ENCODE assay signal across 8 cellular contexts in genomic region chr17:8222380-8222629, GRCh38. TPM values are rescaled to one million over a fixed set of nuclear protein-coding genes. Genes with fewer than 3 reads are reported as not detected.
DNase-seq lines count a peak whose midpoint lies in the region; ATAC-seq, FAIRE-seq and TF ChIP-seq lines count a peak whose summit lies in the region.

No MANE protein-coding gene starts in this region.

- H4K20me1 ChIP-seq in mammary epithelial cell (ENCODE audit: insufficient read depth, low read length), result no peaks in the 10 kb centered on the region

- H3K4me3 Mint-ChIP-seq in CD4-positive, alpha-beta T cell, result peak overlapping the region; percentile 98

- 0% methylated on average over 9 of the region's 9 CpGs for WGBS in mammary epithelial cell (ENCODE audit: low coverage, missing lambda C conversion rate)

- no TSS peak for BruUV-seq in mammary epithelial cell (replicated peaks; lab: Mats Ljungman, UMichigan)

- DNase-seq in CD4-positive, alpha-beta T cell, result no peak
- no peak for DNase-seq in Jurkat, Clone E6-1 (ENCODE audit: low read depth, low spot score)
- no peak for DNase-seq in mammary epithelial cell
- DNase-seq in SHP77 (lab: John Stamatoyannopoulos, UW), result no peak
- DNase-seq in GM12892 (ENCODE audit: insufficient read length), result no peak
- no peak for DNase-seq in NCI-H1048 (lab: John Stamatoyannopoulos, UW)

- no peak for TF ChIP-seq POLR2A in GM12892 (IDR thresholded peaks at IDR 0.05; ENCODE audit: low read depth, low read length)

- no peak for TF ChIP-seq CTCF in CD4-positive, alpha-beta T cell (IDR thresholded peaks at IDR 0.05)
- TF ChIP-seq CTCF in mammary epithelial cell (conservative IDR thresholded peaks at IDR 0.05 in 1 of 2, IDR thresholded peaks at IDR 0.05 in 1 of 2; ENCODE audit: extremely low read depth in 1 of 2, insufficient read depth in 1 of 2, low read depth in 1 of 2, low read length in 2 of 2), result no peak

- peak overlapping the region; percentile 89 for H3K4me3 ChIP-seq in Jurkat, Clone E6-1 (ENCODE audit: low read length)
- peak overlapping the region; percentile 53 to 74 (median 60) for H3K4me3 ChIP-seq in mammary epithelial cell (replicated peaks in 1 of 3; ENCODE audit: insufficient read depth in 1 of 3, low read depth in 2 of 3, low read length in 3 of 3)
- peak overlapping the region; percentile 61 to 95 for H3K4me3 ChIP-seq in muscle layer of duodenum (ENCODE audit: low read depth in 1 of 2, low read length in 2 of 2)

- no peaks in the 10 kb centered on the region for H3K27me3 ChIP-seq in CD4-positive, alpha-beta T cell (ENCODE audit: control insufficient read depth, insufficient read depth, low read length)
- no peaks in the 10 kb centered on the region for H3K27me3 ChIP-seq in mammary epithelial cell (ENCODE audit: insufficient read depth, low read length)
- H3K27me3 ChIP-seq in muscle layer of duodenum (ENCODE audit: low read depth, low read length), result no peaks in the 10 kb centered on the region

- peak; percentile 35 for ATAC-seq in CD4-positive, alpha-beta T cell (ENCODE audit: poor library complexity)
- peak; percentile 15 for ATAC-seq in GM21360 (IDR thresholded peaks at IDR 0.05; ENCODE audit: unreplicated experiment)

- H3K27ac Mint-ChIP-seq in CD4-positive, alpha-beta T cell, result peak overlapping the region; percentile 99

- H3K27me3 Mint-ChIP-seq in CD4-positive, alpha-beta T cell, result peaks cover 42% of the 10 kb centered on the region

- peak overlapping the region; percentile 80 for H3K4me2 ChIP-seq in mammary epithelial cell (ENCODE audit: insufficient read depth, low read depth, low read length)

- in situ Hi-C loops in mammary epithelial cell (cut with MboI; ENCODE audit: low sequenced_read_pairs in 2 of 2), result loop anchor here in 1 of 2 donors (5.0 kb wide), 1 partner anchor 35 kb away; no protein-coding TSS in a partner anchor

- peaks cover 69% of the 10 kb centered on the region for H3K4me1 Mint-ChIP-seq in CD4-positive, alpha-beta T cell (ENCODE audit: low read depth)

- peaks cover 2% of the 10 kb centered on the region for H3K9me3 Mint-ChIP-seq in CD4-positive, alpha-beta T cell

- no peak overlapping the region for H2AFZ ChIP-seq in mammary epithelial cell (ENCODE audit: low read depth, low read length)

- H3K36me3 Mint-ChIP-seq in CD4-positive, alpha-beta T cell (ENCODE audit: low read depth), result peaks cover 60% of the 10 kb centered on the region

- POLR2A ChIA-PET in CD4-positive, alpha-beta T cell (lab: Charles Lee), result interaction anchor here (0.8 to 19.8 kb wide), 30 partner anchors 13 to 913 kb away, joined by 3 to 630 read pairs (median 13); partner anchors contain the start of genes ALOXE3, AURKB, BORCS6 and CNTROB

- H3K79me2 ChIP-seq in mammary epithelial cell (ENCODE audit: insufficient read depth, low read length), result no peaks in the 10 kb centered on the region

- H3K27ac ChIP-seq in CD4-positive, alpha-beta T cell (ENCODE audit: low read depth, low read length), result peak overlapping the region; percentile 89
- H3K27ac ChIP-seq in mammary epithelial cell (ENCODE audit: insufficient read depth, low read depth, low read length) (peak overlapping the region; percentile 74), muscle layer of duodenum (ENCODE audit: low read length) (peak overlapping the region; percentile 100)

- H3K9ac ChIP-seq in mammary epithelial cell (ENCODE audit: insufficient read depth, low read length), result peak overlapping the region; percentile 65

- no peaks in the 10 kb centered on the region for H3K36me3 ChIP-seq in mammary epithelial cell (ENCODE audit: insufficient read depth, low read length)
- peaks cover 2 to 3% of the 10 kb centered on the region in 2 donors for H3K36me3 ChIP-seq in muscle layer of duodenum (ENCODE audit: control insufficient read depth in 1 of 2, insufficient read depth in 2 of 2, low read length in 2 of 2)

- FAIRE-seq in GM12892 (lab: Jason Lieb, UNC), result no peak

- peaks cover 25% of the 10 kb centered on the region for H3K4me1 ChIP-seq in mammary epithelial cell (ENCODE audit: insufficient read depth, low read length)
- H3K4me1 ChIP-seq in muscle layer of duodenum (ENCODE audit: control insufficient read depth in 1 of 2, insufficient read depth in 2 of 2, low read length in 2 of 2), result peaks cover 7 to 16% of the 10 kb centered on the region in 2 donors

- CTCF ChIA-PET in CD4-positive, alpha-beta T cell (lab: Charles Lee), result interaction anchor here (1.0 to 4.0 kb wide), 15 partner anchors 15 to 162 kb away, joined by 3 to 30 read pairs (median 5); partner anchors contain the start of genes BORCS6, KRABD2 and SLC25A35
- CTCF ChIA-PET in mammary epithelial cell (lab: Charles Lee; ENCODE audit: low non-redundant PET), result interaction anchor here (0.8 kb wide), 1 partner anchor 100 kb away, joined by 4 read pairs; no protein-coding TSS in a partner anchor

- H3K9me3 ChIP-seq in CD4-positive, alpha-beta T cell (ENCODE audit: control insufficient read depth, low read length), result no peaks in the 10 kb centered on the region
- no peaks in the 10 kb centered on the region for H3K9me3 ChIP-seq in mammary epithelial cell (replicated peaks; ENCODE audit: insufficient read depth, low read length)
- no peaks in the 10 kb centered on the region for H3K9me3 ChIP-seq in muscle layer of duodenum (ENCODE audit: control insufficient read depth in 1 of 2, low read length in 2 of 2)

- intact Hi-C loops in CD4-positive, alpha-beta T cell (cut with DNase I, micrococcal nuclease), result loop anchor here (1.0 to 5.0 kb wide), 8 partner anchors 12 to 160 kb away; partner anchors contain the start of genes AURKB (in 1 of the 2), RANGRF (in 1 of the 2) and RPL26 (in 1 of the 2)
- intact Hi-C loops in mammary epithelial cell (cut with micrococcal nuclease), result loop anchor here (1.0 to 5.0 kb wide), 7 partner anchors 27 to 150 kb away; partner anchors contain the start of genes PFAS and TMEM107

- dilution Hi-C loops in mammary epithelial cell (cut with HindIII; ENCODE audit: low sequenced_read_pairs), result no loop called here

RNA-seq across cellular contexts. Expression of gene AURKB, which starts 11.9 kb away (rescaled TPM):
- 1 to 10 TPM in 1 of 2 experiments, under 1 TPM in 1; 0.56 to 1.4 TPM for total RNA-seq in CD4-positive, alpha-beta T cell
- 216 TPM for polyA plus RNA-seq in Jurkat, Clone E6-1 (2012; ENCODE audit: insufficient read depth, insufficient read length)
- 10 to 100 TPM in 1 of 2 donors, 1 to 10 TPM in 1; 1.8 to 59.3 TPM for total RNA-seq in mammary epithelial cell
- polyA plus RNA-seq in mammary epithelial cell, result 62.1 TPM
- polyA minus RNA-seq in mammary epithelial cell, result 99.5 TPM
- polyA plus RNA-seq in GM12892 (2012; ENCODE audit: missing spikeins), result 62.4 TPM

RNA-seq across cellular contexts. Expression of gene CTC1, which starts 25.6 kb away (rescaled TPM):
- total RNA-seq in CD4-positive, alpha-beta T cell, result 100 to 1,000 TPM; 259 to 269 TPM
- polyA plus RNA-seq in Jurkat, Clone E6-1 (2012; ENCODE audit: insufficient read depth, insufficient read length), result 31.8 TPM
- 10 to 100 TPM in 1 of 2 donors, 1 to 10 TPM in 1; 6.8 to 24.6 TPM for total RNA-seq in mammary epithelial cell
- polyA plus RNA-seq in mammary epithelial cell, result 11.0 TPM
- 42.8 TPM for polyA minus RNA-seq in mammary epithelial cell
- polyA plus RNA-seq in GM12892 (2012; ENCODE audit: missing spikeins), result 27.3 TPM

RNA-seq across cellular contexts. Expression of gene PFAS, which starts 26.8 kb away (rescaled TPM):
- total RNA-seq in CD4-positive, alpha-beta T cell, result 10 to 100 TPM; 22.3 to 23.0 TPM
- polyA plus RNA-seq in Jurkat, Clone E6-1 (2012; ENCODE audit: insufficient read depth, insufficient read length), result 44.7 TPM
- total RNA-seq in mammary epithelial cell, result 10 to 100 TPM in 1 of 2 donors, 1 to 10 TPM in 1; 8.5 to 31.2 TPM
- 12.3 TPM for polyA plus RNA-seq in mammary epithelial cell
- 76.1 TPM for polyA minus RNA-seq in mammary epithelial cell
- polyA plus RNA-seq in GM12892 (2012; ENCODE audit: missing spikeins), result 33.9 TPM

RNA-seq across cellular contexts. Expression of gene BORCS6, which starts 32.3 kb away (rescaled TPM):
- 1 to 10 TPM; 6.1 to 6.4 TPM for total RNA-seq in CD4-positive, alpha-beta T cell
- 7.1 TPM for polyA plus RNA-seq in Jurkat, Clone E6-1 (2012; ENCODE audit: insufficient read depth, insufficient read length)
- total RNA-seq in mammary epithelial cell, result 1 to 10 TPM; 4.9 to 8.8 TPM
- polyA plus RNA-seq in mammary epithelial cell, result 6.5 TPM
- polyA minus RNA-seq in mammary epithelial cell, result 3.9 TPM
- 2.0 TPM for polyA plus RNA-seq in GM12892 (2012; ENCODE audit: missing spikeins)

RNA-seq across cellular contexts. Expression of gene TMEM107, which starts 46.1 kb away (rescaled TPM):
- 10 to 100 TPM; 12.2 to 12.9 TPM for total RNA-seq in CD4-positive, alpha-beta T cell
- 16.5 TPM for polyA plus RNA-seq in Jurkat, Clone E6-1 (2012; ENCODE audit: insufficient read depth, insufficient read length)
- 10 to 100 TPM; 23.8 to 24.0 TPM for total RNA-seq in mammary epithelial cell
- 32.2 TPM for polyA plus RNA-seq in mammary epithelial cell
- polyA minus RNA-seq in mammary epithelial cell, result 50.2 TPM
- polyA plus RNA-seq in GM12892 (2012; ENCODE audit: missing spikeins), result 22.7 TPM

Comparison
In these comparisons a context has a peak if more than half of its experiments do, and no peak if none do; other contexts are left out.
1. RNA of gene CTC1, which starts 25.6 kb away (total RNA-seq): 259 to 269 TPM in CD4-positive, alpha-beta T cell; 6.8 to 24.6 TPM in mammary epithelial cell; every median in the first group is over 10 times any median in the second.
2. Peak in every context shown above with its lines, with median percentiles within 50 percentile points of each other: H3K27ac ChIP-seq and H3K4me3 ChIP-seq.